In the genomic region with DNA sequence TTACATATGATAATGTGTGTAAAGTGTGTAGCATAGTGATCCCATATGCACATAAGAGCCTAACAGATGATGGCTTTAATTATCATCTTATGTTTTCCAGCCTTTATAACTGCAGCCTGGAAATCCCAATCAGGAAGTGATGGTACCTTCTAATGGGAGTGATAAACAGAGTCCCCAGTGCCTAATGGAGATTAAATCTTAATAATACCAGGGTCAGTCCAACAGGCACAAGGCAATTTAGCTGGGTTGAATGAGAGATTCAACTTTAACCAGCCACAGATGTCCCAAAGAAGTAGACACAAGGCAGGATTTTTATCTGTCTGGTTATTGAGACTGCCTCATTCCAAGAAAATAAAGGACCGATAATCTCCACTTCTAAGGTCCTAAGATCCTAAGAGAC, we compare ENCODE assay signal across 25 cellular contexts. TPM values are rescaled to one million over a fixed set of nuclear protein-coding genes. Genes with fewer than 3 reads are reported as not detected.
"Had no signal": no experiment of that assay in that cellular context is flagged by ENCODE, and none has a peak within 500 bp of the region (broad histone marks: within the 10 kb centered on the region; RNA-seq: fewer than 3 reads in every experiment).

No MANE protein-coding gene starts in this region.

- H3K27ac ChIP-seq: brain microvascular endothelial cell, SK-N-MC had no signal

- ATAC-seq: activated CD8-positive, alpha-beta T cell treated with anti-CD3 and anti-CD28 coated beads, Interleukin-2, amount 10 ng/mL, durations not matched to agents 7 days and 5 days; activated naive CD8-positive, alpha-beta T cell treated with anti-CD3 and anti-CD28 coated beads, Interleukin-2, amount 50 U/mL, for 24 hours; WTC11 had no signal

- H3K27me3 ChIP-seq: brain microvascular endothelial cell, cardiac muscle cell, MG63 had no signal

- H3K36me3 ChIP-seq: brain microvascular endothelial cell, MG63 had no signal

- H3K9me3 ChIP-seq: MG63 had no signal

- H3K4me3 ChIP-seq: cardiac muscle cell, MG63, SK-N-MC had no signal

- DNase-seq: activated CD4-positive, alpha-beta T cell treated with anti-CD3 and anti-CD28 coated beads for 48 hours; activated CD4-positive, alpha-beta T cell treated with anti-CD3 and anti-CD28 coated beads, Interleukin-2, amount 50 U/mL, for 4 hours; activated CD4-positive, CD25-positive, alpha-beta regulatory T cell treated with anti-CD3 and anti-CD28 coated beads, Interleukin-2, amount 50 U/mL, for 72 hours; activated CD8-positive, alpha-beta memory T cell treated with anti-CD3 and anti-CD28 coated beads, Interleukin-2, amount 50 U/mL, for 48 hours; activated CD8-positive, alpha-beta T cell treated with anti-CD3 and anti-CD28 coated beads, Interleukin-2, amount 10 ng/mL, durations not matched to agents 7 days and 5 days; activated naive CD4-positive, alpha-beta T cell; activated naive CD8-positive, alpha-beta T cell treated with anti-CD3 and anti-CD28 coated beads, Interleukin-2, amount 50 U/mL, for 24 hours; activated T-cell treated with anti-CD3 and anti-CD28 coated beads, Interleukin-2, amount 50 U/mL, for 1 hour; amniotic stem cell; brain microvascular endothelial cell; MG63; MV-4-11; NCI-H1092 treated with DMSO at 0.1 percent for 48 hours; NCI-H1417 treated with DMSO at 0.1 percent for 48 hours; NCI-H1694; NCI-H2029; NCI-H2107; NCI-H2171 treated with DMSO at 0.1 percent for 48 hours; NCI-H226; NCI-H510A; SIG-M5 had no signal

RNA-seq across cellular contexts. Expression of gene ADAMTS9, which starts 12.0 kb away (rescaled TPM):
- total RNA-seq: activated CD8-positive, alpha-beta T cell treated with anti-CD3 and anti-CD28 coated beads, Interleukin-2, amount 10 ng/mL, durations not matched to agents 7 days and 5 days; OCI-LY7 had no signal
